9 cellular contexts compared by ENCODE assay signal in the genomic region with DNA sequence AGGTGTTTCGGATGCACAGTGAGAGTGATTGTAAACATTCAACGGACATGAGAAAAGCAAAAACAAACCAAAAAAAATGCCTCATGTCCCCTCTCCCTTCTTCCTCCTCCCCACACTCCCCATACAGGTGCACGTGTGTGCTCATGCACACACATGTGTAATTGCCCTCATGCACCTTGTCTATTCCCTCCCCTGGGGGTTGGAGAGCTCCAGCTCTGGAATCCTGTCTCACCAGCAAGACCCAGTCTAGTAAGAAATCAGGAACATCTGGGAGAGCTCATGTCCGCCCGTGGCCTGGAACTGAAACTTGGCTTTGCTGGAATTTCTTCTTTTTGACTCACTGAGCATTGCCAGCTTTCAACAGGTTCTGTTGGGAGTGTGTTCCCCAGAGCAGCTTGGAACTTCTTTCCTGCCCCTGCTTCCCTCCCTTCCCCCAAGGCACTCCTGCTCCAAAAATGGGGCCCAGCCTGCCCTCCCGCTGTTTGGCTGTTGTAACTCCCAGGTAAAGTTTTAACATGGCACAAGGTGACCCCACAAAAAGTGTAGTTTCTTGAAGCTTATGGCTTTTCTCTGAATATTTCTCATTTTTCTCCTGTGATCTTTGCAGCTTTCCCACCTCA.
DNase-seq lines count a peak whose midpoint lies in the region; ATAC-seq and TF ChIP-seq lines count a peak whose summit lies in the region.
"Had no signal": no experiment of that assay in that cellular context is flagged by ENCODE, and none has a peak within 500 bp of the region (broad histone marks: within the 10 kb centered on the region; RNA-seq: fewer than 3 reads in every experiment).

No MANE protein-coding gene starts in this region.

- no peak for DNase-seq in activated CD4-positive, alpha-beta T cell treated with anti-CD3 and anti-CD28 coated beads, Interleukin-2, amount 10 ng/mL, durations not matched to agents 24 days and 14 days
- DNase-seq in activated CD4-positive, alpha-beta T cell treated with anti-CD3 and anti-CD28 coated beads for 1 hour: no peak
- DNase-seq in Karpas-422 (no peak), endothelial cell (ENCODE audit: low spot score) (no peak), osteocyte (ENCODE audit: extremely low spot score, unreplicated experiment) (no peak), cerebellar nuclear complex (lab: John Stamatoyannopoulos, UW) (no peak), NCI-H1105 treated with DMSO at 0.1 percent for 48 hours (lab: John Stamatoyannopoulos, UW) (no peak)

- H2AFZ ChIP-seq in Karpas-422 (ENCODE audit: low read length): no peak overlapping the region

- H3K9ac ChIP-seq in Karpas-422 (ENCODE audit: low read length): peak overlapping the region; percentile 32

- H3K36me3 ChIP-seq in Karpas-422 (ENCODE audit: insufficient read depth, low read length): peaks cover 18% of the 10 kb centered on the region

- H3K9me3 Mint-ChIP-seq in activated CD4-positive, alpha-beta T cell treated with anti-CD3 and anti-CD28 coated beads, Interleukin-2, amount 10 ng/mL, durations not matched to agents 24 days and 14 days: no peaks in the 10 kb centered on the region
- H3K9me3 Mint-ChIP-seq in endothelial cell (ENCODE audit: unreplicated experiment) (no peaks in the 10 kb centered on the region), osteocyte (ENCODE audit: unreplicated experiment) (no peaks in the 10 kb centered on the region)

- H3K27ac Mint-ChIP-seq in activated CD4-positive, alpha-beta T cell treated with anti-CD3 and anti-CD28 coated beads, Interleukin-2, amount 10 ng/mL, durations not matched to agents 24 days and 14 days: peak overlapping the region; percentile 76
- H3K27ac Mint-ChIP-seq in endothelial cell (ENCODE audit: unreplicated experiment): peak overlapping the region; percentile 55
- peak overlapping the region; percentile 27 for H3K27ac Mint-ChIP-seq in osteocyte (ENCODE audit: unreplicated experiment)

- no peak overlapping the region for H3K4me3 ChIP-seq in Karpas-422 (ENCODE audit: low read length)

- H3K4me1 ChIP-seq in Karpas-422 (ENCODE audit: low read length): peaks cover 66% of the 10 kb centered on the region

- H3K4me1 Mint-ChIP-seq in activated CD4-positive, alpha-beta T cell treated with anti-CD3 and anti-CD28 coated beads, Interleukin-2, amount 10 ng/mL, durations not matched to agents 24 days and 14 days: peaks cover 28% of the 10 kb centered on the region
- H3K4me1 Mint-ChIP-seq in endothelial cell (ENCODE audit: unreplicated experiment) (peaks cover 31% of the 10 kb centered on the region), osteocyte (ENCODE audit: unreplicated experiment) (peaks cover 12% of the 10 kb centered on the region)

- H4K20me1 ChIP-seq in Karpas-422 (ENCODE audit: insufficient read depth, low read depth, low read length): no peaks in the 10 kb centered on the region

- H3K27me3 Mint-ChIP-seq in activated CD4-positive, alpha-beta T cell treated with anti-CD3 and anti-CD28 coated beads, Interleukin-2, amount 10 ng/mL, durations not matched to agents 24 days and 14 days: no peaks in the 10 kb centered on the region
- peaks cover 6% of the 10 kb centered on the region for H3K27me3 Mint-ChIP-seq in endothelial cell (ENCODE audit: unreplicated experiment)
- no peaks in the 10 kb centered on the region for H3K27me3 Mint-ChIP-seq in osteocyte (ENCODE audit: unreplicated experiment)

- peak overlapping the region; percentile 99 for H3K27ac ChIP-seq in Karpas-422 (ENCODE audit: low read length)
- H3K27ac ChIP-seq: VCaP had no signal

- ATAC-seq in GM21360 (IDR thresholded peaks at IDR 0.05; ENCODE audit: unreplicated experiment): no peak

- H3K9me2 ChIP-seq in Karpas-422 (replicated peaks; ENCODE audit: insufficient read depth, low read length): no peaks in the 10 kb centered on the region; the same call in 1 of the 2 replicates

- H3K36me3 Mint-ChIP-seq in activated CD4-positive, alpha-beta T cell treated with anti-CD3 and anti-CD28 coated beads, Interleukin-2, amount 10 ng/mL, durations not matched to agents 24 days and 14 days (ENCODE audit: low read depth): peaks cover 9% of the 10 kb centered on the region
- H3K36me3 Mint-ChIP-seq in endothelial cell (ENCODE audit: low read depth, unreplicated experiment) (peaks cover 56% of the 10 kb centered on the region), osteocyte (ENCODE audit: unreplicated experiment) (peaks cover 5% of the 10 kb centered on the region)

- intact Hi-C loops in activated CD4-positive, alpha-beta T cell treated with anti-CD3 and anti-CD28 coated beads, Interleukin-2, amount 10 ng/mL, durations not matched to agents 24 days and 14 days (cut with micrococcal nuclease): loop anchor here (10.0 kb wide), 1 partner anchor 611 kb away; no protein-coding TSS in a partner anchor

- peak overlapping the region; percentile 14 for H3K4me2 ChIP-seq in Karpas-422 (ENCODE audit: low read depth, low read length, poor library complexity, severe bottlenecking)

- peak overlapping the region; percentile 24 for H3K4me3 Mint-ChIP-seq in activated CD4-positive, alpha-beta T cell treated with anti-CD3 and anti-CD28 coated beads, Interleukin-2, amount 10 ng/mL, durations not matched to agents 24 days and 14 days
- H3K4me3 Mint-ChIP-seq in endothelial cell (ENCODE audit: unreplicated experiment) (peak overlapping the region; percentile 69), osteocyte (ENCODE audit: unreplicated experiment) (no peak overlapping the region)

- no peaks in the 10 kb centered on the region for H3K9me3 ChIP-seq in Karpas-422 (ENCODE audit: low read length)

- 0 out of 2 replicates have a peak, but pooled peaks cover 5% of the 10 kb centered on the region for H3K79me2 ChIP-seq in Karpas-422 (ENCODE audit: low read length)

- H3K27me3 ChIP-seq in Karpas-422 (ENCODE audit: low read length): no peaks in the 10 kb centered on the region

- TF ChIP-seq CTCF in endothelial cell (IDR thresholded peaks at IDR 0.05; ENCODE audit: unreplicated experiment) (no peak), osteocyte (IDR thresholded peaks at IDR 0.05) (no peak)
